Comparison of ENCODE assay signal across 8 cellular contexts in genomic region chr17:30378797-30379302, GRCh38. TPM values are rescaled to one million over a fixed set of nuclear protein-coding genes. Genes with fewer than 3 reads are reported as not detected.
DNase-seq lines count a peak whose midpoint lies in the region; ATAC-seq and TF ChIP-seq lines count a peak whose summit lies in the region.

Gene CPD (plus strand): TSS chr17:30378927. CDS start chr17:30378981, 54 bp downstream.

- H3K79me2 ChIP-seq in Loucy (ENCODE audit: insufficient read depth, low read length), result peaks cover 27% of the 10 kb centered on the region

- no peaks in the 10 kb centered on the region for H3K36me3 ChIP-seq in Loucy (ENCODE audit: insufficient read depth, low read length)
- H3K36me3 ChIP-seq in RWPE2 (ENCODE audit: low read depth), result no peaks in the 10 kb centered on the region; the same call in 1 of the 2 replicates

- H3K36me3 Mint-ChIP-seq in activated T-helper 2 cell treated with anti-CD3 and anti-CD28 coated beads, Interferon-gamma antibody, Interleukin-2, Interleukin-4, amounts not matched to agents 10 μg/mL and 5 μg/mL and 100 μg/mL, durations not matched to agents 14 hours and 24 hours and 36 hours (ENCODE audit: low read depth), result peaks cover 15% of the 10 kb centered on the region
- H3K36me3 Mint-ChIP-seq in natural killer cell, result no peaks in the 10 kb centered on the region

- H3K9ac ChIP-seq in Loucy (ENCODE audit: low read depth, low read length, poor library complexity, severe bottlenecking), result peak within 1 kb of the TSS; percentile 75

- H3K27me3 ChIP-seq in Loucy (ENCODE audit: insufficient read depth, low read length, poor library complexity, severe bottlenecking), result no peaks in the 10 kb centered on the region
- H3K27me3 ChIP-seq in RWPE2 (ENCODE audit: insufficient read depth, poor library complexity, severe bottlenecking), result no peaks in the 10 kb centered on the region

- H3K4me1 ChIP-seq in Loucy (ENCODE audit: insufficient read depth, low read length, poor library complexity, severe bottlenecking) (peaks cover 42% of the 10 kb centered on the region), RWPE2 (ENCODE audit: insufficient read depth, poor library complexity, severe bottlenecking) (peaks cover 19% of the 10 kb centered on the region)

- peak within 1 kb of the TSS; percentile 97 for H2AFZ ChIP-seq in Loucy (ENCODE audit: low read length)

- H3K4me1 Mint-ChIP-seq in activated T-helper 2 cell treated with anti-CD3 and anti-CD28 coated beads, Interferon-gamma antibody, Interleukin-2, Interleukin-4, amounts not matched to agents 10 μg/mL and 5 μg/mL and 100 μg/mL, durations not matched to agents 14 hours and 24 hours and 36 hours (ENCODE audit: low read depth), result peaks cover 52% of the 10 kb centered on the region
- H3K4me1 Mint-ChIP-seq in natural killer cell, result peaks cover 53 to 59% of the 10 kb centered on the region in 2 donors

- intact Hi-C loops in activated T-helper 2 cell treated with anti-CD3 and anti-CD28 coated beads, Interferon-gamma antibody, Interleukin-2, Interleukin-4, amounts not matched to agents 10 μg/mL and 5 μg/mL and 100 μg/mL, durations not matched to agents 14 hours and 24 hours and 36 hours (cut with micrococcal nuclease), result loop anchor here (1.0 to 5.0 kb wide), 3 partner anchors 15 to 98 kb away; partner anchors contain the start of gene GOSR1
- intact Hi-C loops in natural killer cell (cut with micrococcal nuclease), result loop anchor here (1.0 to 5.0 kb wide), 3 partner anchors 16 to 87 kb away; partner anchors contain the start of gene BLMH

- H3K4me3 ChIP-seq in Loucy (ENCODE audit: low read length, poor library complexity, severe bottlenecking), result peak within 1 kb of the TSS; percentile 74
- H3K4me3 ChIP-seq in RWPE2 (ENCODE audit: severe bottlenecking), result peak within 1 kb of the TSS; percentile 71

- H3K4me3 Mint-ChIP-seq in activated T-helper 2 cell treated with anti-CD3 and anti-CD28 coated beads, Interferon-gamma antibody, Interleukin-2, Interleukin-4, amounts not matched to agents 10 μg/mL and 5 μg/mL and 100 μg/mL, durations not matched to agents 14 hours and 24 hours and 36 hours (ENCODE audit: low read depth), result peak within 1 kb of the TSS; percentile 85
- peak within 1 kb of the TSS; percentile 93 for H3K4me3 Mint-ChIP-seq in natural killer cell

- peak; percentile 97 for DNase-seq in Daoy (ENCODE audit: low read depth)
- DNase-seq in GOT3 (lab: John Stamatoyannopoulos, UW), result peak; percentile 79
- peak; percentile 90 for DNase-seq in RWPE2 (ENCODE audit: low spot score)
- DNase-seq in activated T-helper 2 cell treated with anti-CD3 and anti-CD28 coated beads, Interferon-gamma antibody, Interleukin-2, Interleukin-4, amounts not matched to agents 10 μg/mL and 5 μg/mL and 100 μg/mL, durations not matched to agents 14 hours and 24 hours and 36 hours (ENCODE audit: low spot score), result peak; percentile 95
- peak; percentile 87 for DNase-seq in fibroblast of peridontal ligament (ENCODE audit: extremely low read depth)
- DNase-seq in natural killer cell, result peak; percentile 98
- DNase-seq in stimulated activated naive CD4-positive, alpha-beta T cell (lab: John Stamatoyannopoulos, UW), result peak; percentile 90 to 97 (median 95)

- H3F3A ChIP-seq in Loucy (ENCODE audit: low read depth), result peaks cover 2% of the 10 kb centered on the region; the same call in 1 of the 2 replicates

- H3K27ac Mint-ChIP-seq in activated T-helper 2 cell treated with anti-CD3 and anti-CD28 coated beads, Interferon-gamma antibody, Interleukin-2, Interleukin-4, amounts not matched to agents 10 μg/mL and 5 μg/mL and 100 μg/mL, durations not matched to agents 14 hours and 24 hours and 36 hours, result peak within 1 kb of the TSS; percentile 82
- peak within 1 kb of the TSS; percentile 83 to 93 for H3K27ac Mint-ChIP-seq in natural killer cell

- peak; percentile 94 for ATAC-seq in RWPE2 (ENCODE audit: low read depth)
- peak; percentile 90 to 97 (median 92) for ATAC-seq in natural killer cell

- H3K9me3 ChIP-seq in Loucy (ENCODE audit: insufficient read depth, low read depth, low read length) (no peaks in the 10 kb centered on the region), RWPE2 (ENCODE audit: severe bottlenecking) (no peaks in the 10 kb centered on the region)

- no peak for TF ChIP-seq CTCF in Loucy (conservative IDR thresholded peaks at IDR 0.05; ENCODE audit: low read length)
- TF ChIP-seq CTCF in RWPE2 (IDR thresholded peaks at IDR 0.05; ENCODE audit: poor library complexity, severe bottlenecking), result no peak
- TF ChIP-seq CTCF in natural killer cell (IDR thresholded peaks at IDR 0.05), result no peak

- no peaks in the 10 kb centered on the region for H3K9me3 Mint-ChIP-seq in activated T-helper 2 cell treated with anti-CD3 and anti-CD28 coated beads, Interferon-gamma antibody, Interleukin-2, Interleukin-4, amounts not matched to agents 10 μg/mL and 5 μg/mL and 100 μg/mL, durations not matched to agents 14 hours and 24 hours and 36 hours
- no peaks in the 10 kb centered on the region for H3K9me3 Mint-ChIP-seq in natural killer cell

- no peak within 1 kb of the TSS for H3K27ac ChIP-seq in RWPE2 (ENCODE audit: poor library complexity, severe bottlenecking)

- peak within 1 kb of the TSS; percentile 74 for H3K4me2 ChIP-seq in Loucy (ENCODE audit: low read depth, low read length, poor library complexity, severe bottlenecking)

- peaks cover 4% of the 10 kb centered on the region for H3K27me3 Mint-ChIP-seq in activated T-helper 2 cell treated with anti-CD3 and anti-CD28 coated beads, Interferon-gamma antibody, Interleukin-2, Interleukin-4, amounts not matched to agents 10 μg/mL and 5 μg/mL and 100 μg/mL, durations not matched to agents 14 hours and 24 hours and 36 hours (ENCODE audit: low read depth)
- H3K27me3 Mint-ChIP-seq in natural killer cell (ENCODE audit: low read depth in 2 of 2), result peaks cover 0 to 6% of the 10 kb centered on the region in 2 donors

- peaks cover 25% of the 10 kb centered on the region for H4K20me1 ChIP-seq in Loucy (ENCODE audit: insufficient read depth, low read length, poor library complexity, severe bottlenecking)

- H3K9me2 ChIP-seq in Loucy (replicated peaks; ENCODE audit: low read depth, low read length), result no peaks in the 10 kb centered on the region

RNA-seq across cellular contexts. Expression of gene CPD, which starts in this region (rescaled TPM):
- total RNA-seq in Daoy (2014; rRNA removed; shearing (Covaris generic)), result 23.9 and 24.8 TPM in 2 replicates
- total RNA-seq in activated T-helper 2 cell treated with anti-CD3 and anti-CD28 coated beads, Interferon-gamma antibody, Interleukin-2, Interleukin-4, amounts not matched to agents 10 μg/mL and 5 μg/mL and 100 μg/mL, durations not matched to agents 14 hours and 24 hours and 36 hours, result 26.0 and 31.5 TPM in 2 replicates
- 10 to 100 TPM; 67.3 to 94.5 (median 85.9) TPM for total RNA-seq in natural killer cell
